Comparison of ENCODE assay signal across 8 cellular contexts in genomic region chr15:83571820-83572707, GRCh38.
DNase-seq lines count a peak whose midpoint lies in the region; ATAC-seq, FAIRE-seq and TF ChIP-seq lines count a peak whose summit lies in the region.

No MANE protein-coding gene starts in this region.

- CTCF ChIA-PET in HCT116 (lab: Charles Lee) = interaction anchor here (0.7 to 1.8 kb wide), 5 partner anchors 14 to 463 kb away, joined by 3 to 6 read pairs (median 4); no protein-coding TSS in a partner anchor

- no peaks in the 10 kb centered on the region for H3K9me2 ChIP-seq in HCT116 (ENCODE audit: insufficient read depth)

- H3K4me2 ChIP-seq in HCT116 (ENCODE audit: low read length) = no peak overlapping the region

- H4K20me1 ChIP-seq in HCT116 (ENCODE audit: insufficient read depth) = no peaks in the 10 kb centered on the region

- TF ChIP-seq RAD21 in HCT116 (IDR thresholded peaks at IDR 0.05; ENCODE audit: low read depth) = peak; percentile 59

- intact Hi-C loops in HCT116 (cut with micrococcal nuclease) (no loop called here), kidney (cut with DNase I) (no loop called here)

- POLR2A ChIA-PET in HCT116 (lab: Charles Lee) = no interaction called here

- RAD21 ChIA-PET in HCT116 (lab: Charles Lee; ENCODE audit: low non-redundant PET in 1 of 2, low total read pairs in 2 of 2, uncharacterized antibody in 2 of 2, unreplicated experiment in 2 of 2) = no interaction called here

- no peaks in the 10 kb centered on the region for H3K36me3 ChIP-seq in HCT116 (ENCODE audit: control insufficient read depth in 1 of 2, insufficient read depth in 2 of 2, low read length in 2 of 2)
- H3K36me3 ChIP-seq in kidney (ENCODE audit: control insufficient read depth in 1 of 2, insufficient read depth in 2 of 2, low read length in 2 of 2) = no peaks in the 10 kb centered on the region

- no peaks in the 10 kb centered on the region; a peak in 1 of 4 replicates for H3K4me1 ChIP-seq in HCT116 (ENCODE audit: control insufficient read depth in 1 of 2, insufficient read depth in 2 of 2, low read length in 2 of 2)
- H3K4me1 ChIP-seq in kidney (ENCODE audit: control insufficient read depth in 1 of 2, insufficient read depth in 1 of 2, low read depth in 1 of 2, low read length in 2 of 2) = no peaks in the 10 kb centered on the region

- no peak for TF ChIP-seq POLR2A in HCT116 (IDR thresholded peaks at IDR 0.05; ENCODE audit: borderline replicate concordance, extremely low read depth, insufficient read depth, insufficient read length)

- H3K4me3 ChIP-seq in AG09309 (ENCODE audit: control insufficient read depth, low read depth, low read length) (no peak overlapping the region), HCT116 (replicated peaks in 1 of 2; ENCODE audit: low read depth in 1 of 2, low read length in 2 of 2) (no peak overlapping the region), kidney (ENCODE audit: low read length in 2 of 2) (no peak overlapping the region)

- no TSS peak for BruUV-seq in HCT116 (replicated peaks; lab: Mats Ljungman, UMichigan)

- DNase-seq in AG09309 (ENCODE audit: low read depth) = peak; percentile 8
- peak; percentile 12 for DNase-seq in HCT116 (ENCODE audit: low read depth, low spot score)
- DNase-seq in amniotic epithelial cell (ENCODE audit: low read depth) = peak; percentile 21
- DNase-seq in kidney = no peak
- DNase-seq in epidermal melanocyte (ENCODE audit: insufficient read length, low spot score) = no peak
- DNase-seq in NCI-H1092 (lab: John Stamatoyannopoulos, UW) = no peak
- no peak for DNase-seq in activated CD4-positive, alpha-beta T cell treated with anti-CD3 and anti-CD28 coated beads, Interleukin-2, amount 50 U/mL, for 48 hours

- H3K9me3 ChIP-seq in HCT116 (ENCODE audit: control insufficient read depth in 1 of 2, insufficient read depth in 1 of 2, low read depth in 1 of 2, low read length in 2 of 2) = no peaks in the 10 kb centered on the region
- H3K9me3 ChIP-seq in kidney (ENCODE audit: control insufficient read depth in 1 of 2, low read length in 2 of 2) = no peaks in the 10 kb centered on the region

- peak; percentile 71 for ATAC-seq in HCT116
- ATAC-seq in HG03039 (IDR thresholded peaks at IDR 0.05; ENCODE audit: unreplicated experiment) = no peak

- H3K79me2 ChIP-seq in HCT116 (ENCODE audit: insufficient read depth, low read length) = no peaks in the 10 kb centered on the region

- no peak overlapping the region for H3K27ac ChIP-seq in HCT116 (ENCODE audit: low read depth, low read length)
- H3K27ac ChIP-seq in kidney (ENCODE audit: low read depth in 2 of 2, low read length in 2 of 2) = no peak overlapping the region

- H3K9ac ChIP-seq in HCT116 (ENCODE audit: low read length) (no peak overlapping the region), kidney (ENCODE audit: low read length in 2 of 2) (no peak overlapping the region)

- peak; percentile 63 for TF ChIP-seq CTCF in AG09309 (IDR thresholded peaks at IDR 0.05; ENCODE audit: control insufficient read depth, insufficient read depth, low read depth, low read length, missing control alignments)
- TF ChIP-seq CTCF in HCT116 (IDR thresholded peaks at IDR 0.05 in 2 of 3, conservative IDR thresholded peaks at IDR 0.05 in 1 of 3; ENCODE audit: borderline replicate concordance in 1 of 3, insufficient read depth in 1 of 3, low read depth in 2 of 3, low read length in 2 of 3) = peak; percentile 44 to 70 (median 56); a peak in 5 of 6 replicates
- TF ChIP-seq CTCF in kidney (IDR thresholded peaks at IDR 0.05; ENCODE audit: borderline replicate concordance, extremely low read depth, insufficient read depth) = peak; percentile 41

- peak overlapping the region; percentile 29 for H2AFZ ChIP-seq in HCT116 (ENCODE audit: low read depth, low read length, poor library complexity, severe bottlenecking)

- no peaks in the 10 kb centered on the region for H3K27me3 ChIP-seq in HCT116 (ENCODE audit: insufficient read depth, low read length)

- FAIRE-seq in kidney (lab: Jason Lieb, UNC) = no peak

TF ChIP-seq in HCT116, 20 proteins besides CTCF, POLR2A, EP300 and RAD21:
- no peak for TF ChIP-seq SRF (IDR thresholded peaks at IDR 0.05; ENCODE audit: low read depth)
- TF ChIP-seq TCF7L2 (IDR thresholded peaks at IDR 0.05; ENCODE audit: borderline replicate concordance, extremely low read depth, insufficient read depth, insufficient read length) = no peak

Comparison
In these comparisons a context has a peak if more than half of its experiments do, and no peak if none do; other contexts are left out.
1. DNase-seq: peak in AG09309 (single experiment), HCT116 (single experiment) and amniotic epithelial cell (single experiment); none in kidney (single experiment), epidermal melanocyte (single experiment), NCI-H1092 (single experiment) and activated CD4-positive, alpha-beta T cell treated with anti-CD3 and anti-CD28 coated beads, Interleukin-2, amount 50 U/mL, for 48 hours (0 of 2).
2. Peak in every context shown above with its lines, with median percentiles within 50 percentile points of each other: CTCF ChIP-seq.